ENCODE assay signal across 11 cellular contexts in genomic region chr1:229204863-229205777, GRCh38.
A peak's percentile ranks its signal among the peaks of the same experiment; 100 is the strongest.
DNase-seq lines count a peak whose midpoint lies in the region; ATAC-seq and TF ChIP-seq lines count a peak whose summit lies in the region.
"Had no signal": no experiment of that assay in that cellular context is flagged by ENCODE, and none has a peak within 500 bp of the region (broad histone marks: within the 10 kb centered on the region; RNA-seq: fewer than 3 reads in every experiment).

No MANE protein-coding gene starts in this region.

- H3K36me3 ChIP-seq in SK-N-SH (replicated peaks in 1 of 2; ENCODE audit: control insufficient read depth in 1 of 2, insufficient read depth in 2 of 2, low read length in 1 of 2) = no peaks in the 10 kb centered on the region
- no peaks in the 10 kb centered on the region for H3K36me3 ChIP-seq in hepatocyte (replicated peaks; ENCODE audit: insufficient read depth, low read depth)

- peak overlapping the region; percentile 42 for H3K4me3 Mint-ChIP-seq in activated naive CD8-positive, alpha-beta T cell treated with anti-CD3 and anti-CD28 coated beads for 36 hours
- H3K4me3 Mint-ChIP-seq: activated B cell treated with CpG ODN at 0.5 μM for 24 hours had no signal

- no peaks in the 10 kb centered on the region for H3K27me3 Mint-ChIP-seq in activated naive CD8-positive, alpha-beta T cell treated with anti-CD3 and anti-CD28 coated beads for 36 hours

- no peak for TF ChIP-seq CTCF in SK-N-SH (IDR thresholded peaks at IDR 0.05)
- TF ChIP-seq CTCF in hepatocyte (IDR thresholded peaks at IDR 0.05; ENCODE audit: poor library complexity) = no peak
- no peak for TF ChIP-seq CTCF in GM10248 (IDR thresholded peaks at IDR 0.05; ENCODE audit: control extremely low read depth, extremely low read depth, low read depth, missing control alignments)

- H3K27me3 ChIP-seq in SK-N-SH (ENCODE audit: insufficient read depth) (no peaks in the 10 kb centered on the region; the same call in 1 of the 2 replicates), hepatocyte (no peaks in the 10 kb centered on the region)

- H4K20me1 ChIP-seq in SK-N-SH (ENCODE audit: insufficient read depth) (no peaks in the 10 kb centered on the region), hepatocyte (ENCODE audit: insufficient read depth, poor library complexity, severe bottlenecking) (no peaks in the 10 kb centered on the region)

- no peak overlapping the region for H3K9ac ChIP-seq in SK-N-SH

- peak overlapping the region; percentile 61 for H3K27ac Mint-ChIP-seq in activated naive CD8-positive, alpha-beta T cell treated with anti-CD3 and anti-CD28 coated beads for 36 hours
- H3K27ac Mint-ChIP-seq: activated B cell treated with CpG ODN at 0.5 μM for 24 hours had no signal

- H3K27ac ChIP-seq in SK-N-SH (ENCODE audit: low read depth in 2 of 2, low read length in 1 of 2) = no peak overlapping the region
- H3K27ac ChIP-seq in hepatocyte = peak overlapping the region; percentile 91
- H3K27ac ChIP-seq: A549 had no signal

- no peak for TF ChIP-seq EP300 in SK-N-SH (IDR thresholded peaks at IDR 0.05; ENCODE audit: borderline replicate concordance in 1 of 2, low read depth in 1 of 2, low read length in 1 of 2)

- CTCF ChIA-PET in SK-N-SH (lab: Yijun Ruan, JAX) = interaction anchor here (0.9 to 1.2 kb wide), 4 partner anchors 10 to 142 kb away, joined by 3 to 4 read pairs (median 4); no protein-coding TSS in a partner anchor
- CTCF ChIA-PET in GM10248 (lab: Yijun Ruan, JAX) = interaction anchor here (3.3 kb wide), 1 partner anchor 22 kb away, joined by 13 read pairs; no protein-coding TSS in a partner anchor

- H3K4me3 ChIP-seq in SK-N-SH (ENCODE audit: low read depth in 2 of 2, low read length in 1 of 2) (no peak overlapping the region), hepatocyte (no peak overlapping the region)
- H3K4me3 ChIP-seq: A549 had no signal

- H3K79me2 ChIP-seq in SK-N-SH (ENCODE audit: insufficient read depth) = no peaks in the 10 kb centered on the region
- H3K79me2 ChIP-seq in hepatocyte = no peaks in the 10 kb centered on the region

- H3K9me2 ChIP-seq in SK-N-SH (no peaks in the 10 kb centered on the region), hepatocyte (replicated peaks; ENCODE audit: insufficient read depth) (no peaks in the 10 kb centered on the region)

- POLR2A ChIA-PET in SK-N-SH (lab: Yijun Ruan, JAX) (no interaction called here), GM10248 (lab: Yijun Ruan, JAX) (no interaction called here)

- no peak for DNase-seq in SK-N-SH
- DNase-seq in activated naive CD8-positive, alpha-beta T cell treated with anti-CD3 and anti-CD28 coated beads for 36 hours = no peak
- DNase-seq in hepatocyte (ENCODE audit: low spot score) = peak; percentile 60
- DNase-seq in stromal cell of bone marrow (ENCODE audit: low read depth) = peak; percentile 49
- DNase-seq in GM10248 (ENCODE audit: extremely low spot score) = no peak
- DNase-seq in cerebellar cortex (ENCODE audit: low spot score) = no peak
- no peak for DNase-seq in NCI-H2171 treated with DMSO at 0.1 percent for 48 hours (lab: John Stamatoyannopoulos, UW)
- DNase-seq: activated B cell treated with CpG ODN at 0.5 μM for 24 hours; effector memory CD4-positive, alpha-beta T cell had no signal

- TF ChIP-seq RAD21 in SK-N-SH (IDR thresholded peaks at IDR 0.05; ENCODE audit: low read length) = no peak

- no peak overlapping the region for H3K4me2 ChIP-seq in SK-N-SH
- H3K4me2 ChIP-seq in hepatocyte = peak overlapping the region; percentile 35
- H3K4me2 ChIP-seq: A549 had no signal

- no peak overlapping the region for H2AFZ ChIP-seq in SK-N-SH (ENCODE audit: low read depth)
- H2AFZ ChIP-seq in hepatocyte = no peak overlapping the region

- peaks cover 20% of the 10 kb centered on the region for H3K4me1 Mint-ChIP-seq in activated naive CD8-positive, alpha-beta T cell treated with anti-CD3 and anti-CD28 coated beads for 36 hours

- no peaks in the 10 kb centered on the region for H3K9me3 Mint-ChIP-seq in activated naive CD8-positive, alpha-beta T cell treated with anti-CD3 and anti-CD28 coated beads for 36 hours
- H3K9me3 Mint-ChIP-seq: activated B cell treated with CpG ODN at 0.5 μM for 24 hours had no signal

- no peaks in the 10 kb centered on the region for H3K9me3 ChIP-seq in SK-N-SH
- no peaks in the 10 kb centered on the region for H3K9me3 ChIP-seq in hepatocyte (ENCODE audit: low read depth)
- H3K9me3 ChIP-seq: A549 had no signal

- H3F3A ChIP-seq in SK-N-SH (replicated peaks; ENCODE audit: insufficient read depth) = no peaks in the 10 kb centered on the region

- 71% methylated on average over 15 of the region's 17 CpGs for WGBS in SK-N-SH (ENCODE audit: low lambda C conversion rate)
- WGBS in hepatocyte (ENCODE audit: low lambda C conversion rate, missing lambda C conversion rate) = 47% methylated on average over 16 of the region's 17 CpGs

- H3K36me3 Mint-ChIP-seq in activated naive CD8-positive, alpha-beta T cell treated with anti-CD3 and anti-CD28 coated beads for 36 hours = no peaks in the 10 kb centered on the region

- peak; percentile 64 for ATAC-seq in SK-N-SH treated with all-trans-retinoic acid at 6 μM for 48 hours
- ATAC-seq: A549 had no signal

- peaks cover 0 to 3% of the 10 kb centered on the region in 2 experiments; a peak in 2 of 4 replicates for H3K4me1 ChIP-seq in SK-N-SH (ENCODE audit: control insufficient read depth in 1 of 2, insufficient read depth in 2 of 2, low read depth in 1 of 2, low read length in 1 of 2)
- H3K4me1 ChIP-seq in hepatocyte (ENCODE audit: insufficient read depth) = peaks cover 63% of the 10 kb centered on the region

TF ChIP-seq in SK-N-SH treated with all-trans-retinoic acid at 6 μM for 48 hours, 23 proteins besides CTCF, POLR2A, EP300 and RAD21 (continues in another document):
- TF ChIP-seq PPARA (CRISPR knock-in tag; IDR thresholded peaks at IDR 0.05; ENCODE audit: borderline replicate concordance) (no peak), BACH2 (CRISPR knock-in tag; IDR thresholded peaks at IDR 0.05; ENCODE audit: borderline replicate concordance) (no peak), ESRRG (CRISPR knock-in tag; IDR thresholded peaks at IDR 0.05) (no peak), CSDC2 (CRISPR knock-in tag; IDR thresholded peaks at IDR 0.05) (no peak), ARNTL (CRISPR knock-in tag; IDR thresholded peaks at IDR 0.05; ENCODE audit: borderline replicate concordance, low read depth) (no peak), ZNF70 (CRISPR knock-in tag; IDR thresholded peaks at IDR 0.05) (no peak)
- TF ChIP-seq, protein P1, sequence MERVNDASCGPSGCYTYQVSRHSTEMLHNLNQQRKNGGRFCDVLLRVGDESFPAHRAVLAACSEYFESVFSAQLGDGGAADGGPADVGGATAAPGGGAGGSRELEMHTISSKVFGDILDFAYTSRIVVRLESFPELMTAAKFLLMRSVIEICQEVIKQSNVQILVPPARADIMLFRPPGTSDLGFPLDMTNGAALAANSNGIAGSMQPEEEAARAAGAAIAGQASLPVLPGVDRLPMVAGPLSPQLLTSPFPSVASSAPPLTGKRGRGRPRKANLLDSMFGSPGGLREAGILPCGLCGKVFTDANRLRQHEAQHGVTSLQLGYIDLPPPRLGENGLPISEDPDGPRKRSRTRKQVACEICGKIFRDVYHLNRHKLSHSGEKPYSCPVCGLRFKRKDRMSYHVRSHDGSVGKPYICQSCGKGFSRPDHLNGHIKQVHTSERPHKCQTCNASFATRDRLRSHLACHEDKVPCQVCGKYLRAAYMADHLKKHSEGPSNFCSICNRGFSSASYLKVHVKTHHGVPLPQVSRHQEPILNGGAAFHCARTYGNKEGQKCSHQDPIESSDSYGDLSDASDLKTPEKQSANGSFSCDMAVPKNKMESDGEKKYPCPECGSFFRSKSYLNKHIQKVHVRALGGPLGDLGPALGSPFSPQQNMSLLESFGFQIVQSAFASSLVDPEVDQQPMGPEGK (CRISPR knock-in tag; IDR thresholded peaks at IDR 0.05; ENCODE audit: borderline replicate concordance) = no peak

TF ChIP-seq in SK-N-SH, 30 proteins besides CTCF, POLR2A, EP300 and RAD21 (continues in another document):
- TF ChIP-seq MXI1 (IDR thresholded peaks at IDR 0.05; ENCODE audit: low read depth, low read length) (no peak), MEF2A (IDR thresholded peaks at IDR 0.05; ENCODE audit: borderline replicate concordance, low read depth) (no peak), PBX3 (IDR thresholded peaks at IDR 0.05) (no peak), GATA2 (CRISPR knock-in tag; IDR thresholded peaks at IDR 0.05) (no peak), FOXJ3 (CRISPR knock-in tag; IDR thresholded peaks at IDR 0.05) (no peak), SIN3A (IDR thresholded peaks at IDR 0.05; ENCODE audit: borderline replicate concordance, low read depth, low read length) (no peak), YY1 (IDR thresholded peaks at IDR 0.05; ENCODE audit: low read depth) (no peak)

Comparison
In these comparisons a context has a peak if more than half of its experiments do, and no peak if none do; other contexts are left out.
1. DNase-seq: peak in hepatocyte (single experiment) and stromal cell of bone marrow (single experiment); none in SK-N-SH (single experiment), activated naive CD8-positive, alpha-beta T cell treated with anti-CD3 and anti-CD28 coated beads for 36 hours (single experiment), GM10248 (single experiment), cerebellar cortex (single experiment) and NCI-H2171 treated with DMSO at 0.1 percent for 48 hours (single experiment).